Comparison of ENCODE assay signal across 9 cellular contexts in the genomic region with DNA sequence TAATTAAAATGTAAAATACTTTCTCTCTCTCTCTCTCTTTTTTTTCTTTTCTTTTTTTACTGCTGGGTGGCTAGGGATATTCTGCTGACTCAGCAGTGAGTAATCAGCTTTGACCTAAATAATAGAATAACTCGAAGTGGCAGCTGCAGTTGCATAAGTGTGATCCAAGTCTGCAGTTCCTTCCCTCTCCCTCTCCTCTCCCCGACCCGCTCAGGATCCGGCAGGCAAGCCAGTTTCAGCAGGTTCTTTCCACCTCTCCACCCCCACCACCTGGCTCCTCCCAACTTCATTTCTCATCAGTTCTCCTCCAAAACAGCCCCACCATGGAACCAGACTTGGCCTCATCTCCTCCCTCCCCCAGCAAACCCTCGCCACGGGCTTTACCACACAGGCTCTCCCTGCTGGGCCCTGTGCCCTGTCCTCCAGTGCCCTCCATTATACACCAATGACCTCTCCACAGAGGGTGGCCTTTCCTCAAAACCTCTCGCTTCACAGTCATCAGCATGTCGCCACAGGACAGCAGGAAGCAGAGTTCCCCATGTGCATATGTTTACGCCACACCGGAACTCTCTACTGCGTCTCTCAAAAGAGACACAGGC. TPM values are rescaled to one million over a fixed set of nuclear protein-coding genes. Genes with fewer than 3 reads are reported as not detected.
DNase-seq lines count a peak whose midpoint lies in the region; ATAC-seq and TF ChIP-seq lines count a peak whose summit lies in the region.
"Had no signal": no experiment of that assay in that cellular context is flagged by ENCODE, and none has a peak within 500 bp of the region (broad histone marks: within the 10 kb centered on the region; RNA-seq: fewer than 3 reads in every experiment).

No MANE protein-coding gene starts in this region.

- CTCF ChIA-PET in CD4-positive, alpha-beta memory T cell (lab: Charles Lee; ENCODE audit: partially characterized antibody): interaction anchor here (1.6 kb wide), 1 partner anchor 21 kb away, joined by 4 read pairs; no protein-coding TSS in a partner anchor

- intact Hi-C loops in CD4-positive, alpha-beta memory T cell (cut with micrococcal nuclease): no loop called here

- no peak overlapping the region for H3K9ac ChIP-seq in NT2/D1 (ENCODE audit: insufficient read length, low read depth)

- no peak overlapping the region for H3K4me3 ChIP-seq in CD4-positive, alpha-beta memory T cell (ENCODE audit: low read length in 2 of 2)
- H3K4me3 ChIP-seq in NT2/D1 (ENCODE audit: insufficient read length, low read depth): no peak overlapping the region
- no peak overlapping the region for H3K4me3 ChIP-seq in epithelial cell of esophagus (ENCODE audit: low read length)
- no peak overlapping the region for H3K4me3 ChIP-seq in muscle layer of duodenum (ENCODE audit: low read depth in 1 of 2, low read length in 2 of 2)
- H3K4me3 ChIP-seq: GM12878 had no signal

- no peak overlapping the region for H3K27ac ChIP-seq in CD4-positive, alpha-beta memory T cell (ENCODE audit: low read depth, low read length)
- peak overlapping the region; percentile 69 for H3K27ac ChIP-seq in muscle layer of duodenum (ENCODE audit: low read length)

- peak overlapping the region in 1 of 8 donors; percentile 31 for H3K4me3 Mint-ChIP-seq in CD4-positive, alpha-beta memory T cell

- POLR2A ChIA-PET in CD4-positive, alpha-beta memory T cell (lab: Charles Lee; ENCODE audit: partially characterized antibody): interaction anchor here (0.6 kb wide), 1 partner anchor 124 kb away, joined by 3 read pairs; no protein-coding TSS in a partner anchor

- H3K9me3 Mint-ChIP-seq in CD4-positive, alpha-beta memory T cell: no peaks in the 10 kb centered on the region

- no peak for TF ChIP-seq CTCF in epithelial cell of esophagus (IDR thresholded peaks at IDR 0.05; ENCODE audit: insufficient read depth, low read depth, low read length, missing control alignments)

- H3K36me3 ChIP-seq in CD4-positive, alpha-beta memory T cell (ENCODE audit: insufficient read depth, low read length): no peaks in the 10 kb centered on the region
- H3K36me3 ChIP-seq in NT2/D1 (ENCODE audit: insufficient read depth, insufficient read length, low read length) (no peaks in the 10 kb centered on the region), muscle layer of duodenum (ENCODE audit: control insufficient read depth in 1 of 2, insufficient read depth in 2 of 2, low read length in 2 of 2) (peaks cover 0 to 3% of the 10 kb centered on the region in 2 donors)

- no peaks in the 10 kb centered on the region for H3K9me3 ChIP-seq in CD4-positive, alpha-beta memory T cell (ENCODE audit: control insufficient read depth in 1 of 2, low read length in 2 of 2)
- H3K9me3 ChIP-seq in NT2/D1 (ENCODE audit: insufficient read depth, low read length) (no peaks in the 10 kb centered on the region), muscle layer of duodenum (ENCODE audit: control insufficient read depth in 1 of 2, low read length in 2 of 2) (no peaks in the 10 kb centered on the region)

- DNase-seq in CD4-positive, alpha-beta memory T cell: no peak
- peak; percentile 72 for DNase-seq in NT2/D1 (ENCODE audit: low read depth, low spot score)
- peak; percentile 95 for DNase-seq in epithelial cell of esophagus (ENCODE audit: low read depth)
- no peak for DNase-seq in NCI-H187 (lab: John Stamatoyannopoulos, UW)

- H3K4me1 Mint-ChIP-seq in CD4-positive, alpha-beta memory T cell: peaks cover 0 to 23% (median 10%) of the 10 kb centered on the region in 4 donors

- ATAC-seq in GM18858 (IDR thresholded peaks at IDR 0.05; ENCODE audit: unreplicated experiment): no peak
- no peak for ATAC-seq in HG02798 (IDR thresholded peaks at IDR 0.05; ENCODE audit: poor library complexity, unreplicated experiment)
- ATAC-seq in GM21423 (IDR thresholded peaks at IDR 0.05; ENCODE audit: unreplicated experiment): no peak
- ATAC-seq: GM12878 had no signal

- peaks cover 8% of the 10 kb centered on the region for H3K4me1 ChIP-seq in CD4-positive, alpha-beta memory T cell (ENCODE audit: insufficient read depth, low read length)
- peaks cover 5% of the 10 kb centered on the region for H3K4me1 ChIP-seq in NT2/D1 (ENCODE audit: insufficient read depth, insufficient read length)
- H3K4me1 ChIP-seq in muscle layer of duodenum (ENCODE audit: control insufficient read depth in 1 of 2, insufficient read depth in 2 of 2, low read length in 2 of 2): peaks cover 0 to 4% of the 10 kb centered on the region in 2 donors

- no peaks in the 10 kb centered on the region for H3K27me3 ChIP-seq in CD4-positive, alpha-beta memory T cell (ENCODE audit: insufficient read depth, low read length)
- H3K27me3 ChIP-seq in NT2/D1 (ENCODE audit: insufficient read depth, insufficient read length): no peaks in the 10 kb centered on the region
- H3K27me3 ChIP-seq in muscle layer of duodenum (ENCODE audit: low read depth, low read length): no peaks in the 10 kb centered on the region

- H3K27me3 Mint-ChIP-seq in CD4-positive, alpha-beta memory T cell: peaks cover 3 to 6% of the 10 kb centered on the region in 2 donors

- no peaks in the 10 kb centered on the region for H3K36me3 Mint-ChIP-seq in CD4-positive, alpha-beta memory T cell

- H3K27ac Mint-ChIP-seq in CD4-positive, alpha-beta memory T cell: peak overlapping the region in 4 of 7 donors; percentile 68 to 82 (median 77)

RNA-seq across cellular contexts. Expression of a gene that starts 22.4 kb away (rescaled TPM):
- 1 to 10 TPM; 2.4 to 4.1 TPM for total RNA-seq in CD4-positive, alpha-beta memory T cell
- under 1 TPM; 0.56 to 0.62 TPM for polyA plus RNA-seq in CD4-positive, alpha-beta memory T cell

RNA-seq across cellular contexts. Expression of a gene that starts 42.0 kb away (rescaled TPM):
- under 1 TPM; 0.69 to 0.84 TPM for total RNA-seq in CD4-positive, alpha-beta memory T cell
- polyA plus RNA-seq in CD4-positive, alpha-beta memory T cell: under 1 TPM; 0.16 to 0.35 TPM

RNA-seq across cellular contexts. Expression of a gene that starts 56.2 kb away (rescaled TPM):
- not detected for total RNA-seq in CD4-positive, alpha-beta memory T cell
- polyA plus RNA-seq in CD4-positive, alpha-beta memory T cell: not detected
- total RNA-seq: GM12878 had no signal
- polyA plus RNA-seq: GM12878 had no signal

Comparison
In these comparisons a context has a peak if more than half of its experiments do, and no peak if none do; other contexts are left out.
1. DNase-seq: peak in NT2/D1 (single experiment) and epithelial cell of esophagus (single experiment); none in CD4-positive, alpha-beta memory T cell (0 of 5) and NCI-H187 (0 of 2).